Comparison of ENCODE assay signal across 8 cellular contexts in the genomic region with DNA sequence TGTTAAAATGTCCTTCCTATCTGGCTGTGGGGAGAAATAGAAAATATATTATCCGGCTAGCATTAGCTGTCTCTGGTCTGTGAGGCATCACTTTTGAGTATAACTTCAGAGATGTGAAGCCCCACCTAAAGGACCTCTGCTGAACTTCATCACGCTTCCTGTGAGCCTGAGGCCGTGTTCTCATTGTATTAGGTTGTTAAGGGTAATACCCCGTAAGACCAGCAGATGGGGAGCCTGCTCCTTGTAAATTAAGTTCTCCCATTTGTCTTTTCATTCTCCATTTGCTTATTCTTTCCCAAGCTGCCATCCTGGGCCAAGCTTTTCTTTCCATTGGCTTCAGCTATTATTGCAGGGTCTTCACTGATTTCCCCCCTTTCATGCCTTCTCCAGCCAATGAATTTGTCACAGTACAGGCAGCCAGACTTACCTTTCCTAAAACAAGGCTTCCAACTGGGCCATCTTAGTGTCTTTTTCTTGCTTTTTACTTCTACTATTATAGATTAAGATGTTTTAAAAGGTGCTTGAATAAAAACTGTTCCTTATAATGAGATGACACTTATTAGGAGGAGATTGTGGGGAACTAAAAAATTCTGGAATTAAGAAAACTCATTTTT. TPM values are rescaled to one million over a fixed set of nuclear protein-coding genes. Genes with fewer than 3 reads are reported as not detected.
A peak's percentile ranks its signal among the peaks of the same experiment; 100 is the strongest.
DNase-seq lines count a peak whose midpoint lies in the region; ATAC-seq, FAIRE-seq and TF ChIP-seq lines count a peak whose summit lies in the region.

No MANE protein-coding gene starts in this region.

- peaks cover 17% of the 10 kb centered on the region for H3K36me3 ChIP-seq in thymus (ENCODE audit: control insufficient read depth, insufficient read depth)

- no peak overlapping the region for H3K4me3 Mint-ChIP-seq in activated T-cell treated with anti-CD3 and anti-CD28 coated beads, Interleukin-2, amount 50 U/mL, for 4 hours

- peak; percentile 100 for ATAC-seq in activated T-cell treated with anti-CD3 and anti-CD28 coated beads, Interleukin-2, amount 50 U/mL, for 4 hours

- no peak overlapping the region for H3K4me3 ChIP-seq in thymus (ENCODE audit: low read length)

- no peak for TF ChIP-seq POLR2A in H54 (IDR thresholded peaks at IDR 0.05; ENCODE audit: low read depth, low read length)

- H3K27me3 Mint-ChIP-seq in activated T-cell treated with anti-CD3 and anti-CD28 coated beads, Interleukin-2, amount 50 U/mL, for 4 hours (ENCODE audit: low read depth) = no peaks in the 10 kb centered on the region

- H3K36me3 Mint-ChIP-seq in activated T-cell treated with anti-CD3 and anti-CD28 coated beads, Interleukin-2, amount 50 U/mL, for 4 hours (ENCODE audit: insufficient read depth) = peaks cover 38% of the 10 kb centered on the region

- H3K27me3 ChIP-seq in thymus (ENCODE audit: control insufficient read depth, insufficient read depth) = no peaks in the 10 kb centered on the region

- FAIRE-seq in G401.6 (lab: Jason Lieb, UNC) (peak; percentile 98), H54 (lab: Jason Lieb, UNC) (peak; percentile 96), RCC 7860 (lab: Jason Lieb, UNC) (peak; percentile 88)

- DNase-seq in H54 (ENCODE audit: insufficient read length, low spot score) (peak; percentile 65), LHCN-M2 (ENCODE audit: low read depth) (peak; percentile 88), RCC 7860 (ENCODE audit: low spot score) (peak; percentile 87), fibroblast of peridontal ligament (ENCODE audit: extremely low read depth) (peak; percentile 93), non-pigmented ciliary epithelial cell (ENCODE audit: low read depth) (peak; percentile 68)
- peak; percentile 60 for DNase-seq in activated T-cell treated with anti-CD3 and anti-CD28 coated beads, Interleukin-2, amount 50 U/mL, for 4 hours

- WGBS in thymus = 6% methylated on average over 4 of the region's 4 CpGs

- no peaks in the 10 kb centered on the region for H3K9me3 Mint-ChIP-seq in activated T-cell treated with anti-CD3 and anti-CD28 coated beads, Interleukin-2, amount 50 U/mL, for 4 hours

- peak overlapping the region; percentile 48 for H3K27ac ChIP-seq in thymus (ENCODE audit: low read depth)

- H3K9me3 ChIP-seq in thymus (ENCODE audit: control insufficient read depth) = no peaks in the 10 kb centered on the region

- H3K4me1 Mint-ChIP-seq in activated T-cell treated with anti-CD3 and anti-CD28 coated beads, Interleukin-2, amount 50 U/mL, for 4 hours (ENCODE audit: low read depth) = peaks cover 5% of the 10 kb centered on the region

- H3K4me1 ChIP-seq in thymus (ENCODE audit: control insufficient read depth, insufficient read depth, low read length) = no peaks in the 10 kb centered on the region

RNA-seq across cellular contexts. Expression of gene NIF3L1, which starts 12.4 kb away (rescaled TPM):
- 34.5 and 38.3 TPM in 2 replicates for total RNA-seq in LHCN-M2 (2014; rRNA removed)
- 17.3 TPM for polyA plus RNA-seq in LHCN-M2 (2012)
- 10 to 100 TPM; 18.1 to 25.2 (median 23.6) TPM for total RNA-seq in activated T-cell treated with anti-CD3 and anti-CD28 coated beads, Interleukin-2, amount 50 U/mL, for 4 hours
- polyA plus RNA-seq in thymus = 26.2 TPM

RNA-seq across cellular contexts. Expression of gene PPIL3, which starts 12.7 kb away (rescaled TPM):
- 66.8 and 106 TPM in 2 replicates for total RNA-seq in LHCN-M2 (2014; rRNA removed)
- 30.7 TPM for polyA plus RNA-seq in LHCN-M2 (2012)
- 10 to 100 TPM; 24.1 to 49.3 (median 30.2) TPM for total RNA-seq in activated T-cell treated with anti-CD3 and anti-CD28 coated beads, Interleukin-2, amount 50 U/mL, for 4 hours
- 32.6 TPM for polyA plus RNA-seq in thymus

RNA-seq across cellular contexts. Expression of gene CLK1, which starts 37.1 kb away (rescaled TPM):
- 35.4 and 44.3 TPM in 2 replicates for total RNA-seq in LHCN-M2 (2014; rRNA removed)
- 15.3 TPM for polyA plus RNA-seq in LHCN-M2 (2012)
- total RNA-seq in activated T-cell treated with anti-CD3 and anti-CD28 coated beads, Interleukin-2, amount 50 U/mL, for 4 hours = 100 to 1,000 TPM in 2 of 3 donors, 10 to 100 TPM in 1; 90.1 to 113 (median 108) TPM
- 1,486 TPM for polyA plus RNA-seq in thymus
